15 cellular contexts compared by ENCODE assay signal in the genomic region with DNA sequence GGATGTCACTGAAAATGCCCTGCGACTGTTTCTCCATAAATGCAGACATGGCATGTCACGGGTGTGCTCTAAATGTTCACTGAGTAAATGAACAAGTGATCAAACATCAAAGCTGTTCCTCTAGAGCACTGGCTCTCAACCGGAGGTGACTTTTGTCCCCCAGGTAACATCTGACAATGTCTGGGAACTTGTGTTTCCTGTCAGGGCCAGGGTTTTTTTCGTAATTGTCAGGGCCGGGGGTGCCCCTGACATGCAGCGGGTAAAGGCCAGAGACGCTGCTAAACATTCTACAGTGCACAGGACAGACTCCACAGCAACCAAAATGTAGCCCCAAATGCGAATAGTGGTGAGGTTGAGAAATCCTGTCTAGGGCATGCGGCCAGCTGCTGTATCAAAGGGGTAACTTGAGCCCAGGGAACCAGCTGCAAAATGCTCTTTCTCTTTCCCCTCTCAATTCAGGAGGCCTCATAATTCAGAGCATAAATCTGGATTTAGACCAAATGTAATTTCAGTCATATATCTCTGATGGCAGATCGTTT. TPM values are rescaled to one million over a fixed set of nuclear protein-coding genes. Genes with fewer than 3 reads are reported as not detected.
A peak's percentile ranks its signal among the peaks of the same experiment; 100 is the strongest.
DNase-seq lines count a peak whose midpoint lies in the region; ATAC-seq, FAIRE-seq and TF ChIP-seq lines count a peak whose summit lies in the region.
"Had no signal": no experiment of that assay in that cellular context is flagged by ENCODE, and none has a peak within 500 bp of the region (broad histone marks: within the 10 kb centered on the region; RNA-seq: fewer than 3 reads in every experiment).

No MANE protein-coding gene starts in this region.

- 70% methylated on average over 5 of the region's 10 CpGs; no CpG with 5 or more reads in 1 of the 2 experiments for WGBS in IMR-90 (ENCODE audit: extremely low coverage in 2 of 2, insufficient read length in 1 of 2), 2 experiments
- 57 to 80% methylated on average over 5 to 10 of the region's 10 CpGs for WGBS in transverse colon (ENCODE audit: low coverage in 1 of 2), 2 donors

- H3K27me3 ChIP-seq in IMR-90 (ENCODE audit: control insufficient read depth, insufficient read depth, low read length), result no peaks in the 10 kb centered on the region
- H3K27me3 ChIP-seq in bronchial epithelial cell (ENCODE audit: control insufficient read depth, insufficient read depth, low read length), result no peaks in the 10 kb centered on the region
- no peaks in the 10 kb centered on the region for H3K27me3 ChIP-seq in transverse colon
- H3K27me3 ChIP-seq: foreskin keratinocyte had no signal

- H4K5ac ChIP-seq in IMR-90 (ENCODE audit: low read depth, low read length), result no peak overlapping the region

- POLR2A ChIA-PET in IMR-90 (lab: Charles Lee; ENCODE audit: unreplicated experiment), result no interaction called here

- H2BK120ac ChIP-seq in IMR-90 (ENCODE audit: low read depth, low read length), result no peak overlapping the region

- H4K91ac ChIP-seq in IMR-90 (ENCODE audit: insufficient read depth, low read depth, low read length), result no peak overlapping the region

- H3K4me3 ChIP-seq in IMR-90 (ENCODE audit: insufficient read depth, low read depth, low read length), result no peak overlapping the region
- no peak overlapping the region for H3K4me3 ChIP-seq in bronchial epithelial cell (ENCODE audit: low read depth, low read length)
- H3K4me3 ChIP-seq in transverse colon, result no peak overlapping the region

- no peak overlapping the region for H2AFZ ChIP-seq in IMR-90 (replicated peaks; ENCODE audit: low read length, poor library complexity)
- H2AFZ ChIP-seq: parathyroid adenoma had no signal

- dilution Hi-C loops in IMR-90 (cut with HindIII; ENCODE audit: low sequenced_read_pairs, unreplicated experiment), result no loop called here

- no peak overlapping the region for H3K18ac ChIP-seq in IMR-90 (ENCODE audit: low read depth, low read length)

- no peak overlapping the region for H3K27ac Mint-ChIP-seq in T-helper 2 cell treated with Interferon-gamma antibody and Interleukin-4, amounts not matched to agents 5 μg/mL and 100 μg/mL, for 36 hours
- no peak overlapping the region for H3K27ac Mint-ChIP-seq in neural crest cell (ENCODE audit: unreplicated experiment)

- CTCF ChIA-PET in IMR-90 (lab: Yijun Ruan, JAX), result no interaction called here

- H2BK15ac ChIP-seq in IMR-90 (ENCODE audit: low read depth, low read length), result no peak overlapping the region

- H3K27me3 Mint-ChIP-seq in T-helper 2 cell treated with Interferon-gamma antibody and Interleukin-4, amounts not matched to agents 5 μg/mL and 100 μg/mL, for 36 hours (ENCODE audit: low read depth), result no peaks in the 10 kb centered on the region
- H3K27me3 Mint-ChIP-seq in neural crest cell (ENCODE audit: low read depth), result no peaks in the 10 kb centered on the region

- no peak for TF ChIP-seq RAD21 in IMR-90 (IDR thresholded peaks at IDR 0.05; ENCODE audit: low read length)

- H3K23ac ChIP-seq in IMR-90 (ENCODE audit: low read depth, low read length), result no peak overlapping the region

- TF ChIP-seq POLR2A in IMR-90 (IDR thresholded peaks at IDR 0.05; ENCODE audit: low read depth, low read length) (no peak), transverse colon (IDR thresholded peaks at IDR 0.05) (no peak)

- H4K8ac ChIP-seq in IMR-90 (ENCODE audit: low read depth in 2 of 2, low read length in 2 of 2), result no peak overlapping the region

- H3K36me3 Mint-ChIP-seq in T-helper 2 cell treated with Interferon-gamma antibody and Interleukin-4, amounts not matched to agents 5 μg/mL and 100 μg/mL, for 36 hours (ENCODE audit: low read depth), result no peaks in the 10 kb centered on the region
- no peaks in the 10 kb centered on the region for H3K36me3 Mint-ChIP-seq in neural crest cell (ENCODE audit: low read depth)

- H3K4me1 ChIP-seq in IMR-90 (ENCODE audit: control insufficient read depth, insufficient read depth, low read length), result peaks cover 2% of the 10 kb centered on the region
- peaks cover 6 to 19% (median 14%) of the 10 kb centered on the region in 4 donors for H3K4me1 ChIP-seq in transverse colon

- H3K79me1 ChIP-seq in IMR-90 (ENCODE audit: low read depth in 1 of 2, low read length in 2 of 2), result peaks cover 0 to 12% of the 10 kb centered on the region in 2 experiments; a peak in 1 of 4 replicates

- in situ Hi-C loops in IMR-90 (cut with MboI; ENCODE audit: low sequenced_read_pairs), result no loop called here
- in situ Hi-C loops in transverse colon (cut with MboI; ENCODE audit: low pct_ligation_motif_present in 1 of 4, low pct_unique_long_range_greater_than_20kb in 1 of 4, low sequenced_read_pairs in 3 of 4), result loop anchor here (10.0 to 25.0 kb wide), 2 partner anchors 194 to 337 kb away; no protein-coding TSS in a partner anchor

- intact Hi-C loops in IMR-90 (cut with micrococcal nuclease) (no loop called here), transverse colon (cut with DNase I; ENCODE audit: low total_unique reads) (no loop called here)

- H3K27ac ChIP-seq in IMR-90 (ENCODE audit: insufficient read depth, low read length), result no peak overlapping the region
- no peak overlapping the region for H3K27ac ChIP-seq in transverse colon
- H3K27ac ChIP-seq: foreskin keratinocyte, parathyroid adenoma had no signal

- H3K14ac ChIP-seq in IMR-90 (replicated peaks; ENCODE audit: low read depth, low read length), result no peak overlapping the region

- H3K36me3 ChIP-seq in IMR-90 (ENCODE audit: control insufficient read depth, insufficient read depth, low read length), result no peaks in the 10 kb centered on the region
- no peaks in the 10 kb centered on the region for H3K36me3 ChIP-seq in bronchial epithelial cell (ENCODE audit: control insufficient read depth, insufficient read depth, low read length)
- no peaks in the 10 kb centered on the region for H3K36me3 ChIP-seq in transverse colon

- no peak for TF ChIP-seq EP300 in transverse colon (IDR thresholded peaks at IDR 0.05; ENCODE audit: low read depth)

- H4K20me1 ChIP-seq in IMR-90 (ENCODE audit: insufficient read depth, low read length), result no peaks in the 10 kb centered on the region; the same call in 1 of the 2 replicates

- ATAC-seq in IMR-90 (ENCODE audit: low read depth), result no peak
- no peak for ATAC-seq in GM21528 (IDR thresholded peaks at IDR 0.05; ENCODE audit: low FRiP score, unreplicated experiment)
- no peak for ATAC-seq in HG02763 (IDR thresholded peaks at IDR 0.05; ENCODE audit: unreplicated experiment)
- ATAC-seq: foreskin keratinocyte had no signal

- no peak overlapping the region for H2AK5ac ChIP-seq in IMR-90 (ENCODE audit: low read depth, low read length)

- no peak overlapping the region for H2BK5ac ChIP-seq in IMR-90 (ENCODE audit: low read depth, low read length, poor library complexity, severe bottlenecking)

- no peak overlapping the region for H3K56ac ChIP-seq in IMR-90 (ENCODE audit: extremely low read depth, insufficient read depth, low read length)

- H3K4ac ChIP-seq in IMR-90 (ENCODE audit: low read depth, low read length), result no peak overlapping the region

- peak overlapping the region; percentile 15 for H3K4me3 Mint-ChIP-seq in T-helper 2 cell treated with Interferon-gamma antibody and Interleukin-4, amounts not matched to agents 5 μg/mL and 100 μg/mL, for 36 hours
- peak overlapping the region; percentile 98 for H3K4me3 Mint-ChIP-seq in neural crest cell

- H3K4me1 Mint-ChIP-seq in T-helper 2 cell treated with Interferon-gamma antibody and Interleukin-4, amounts not matched to agents 5 μg/mL and 100 μg/mL, for 36 hours (ENCODE audit: low read depth), result peaks cover 16% of the 10 kb centered on the region
- H3K4me1 Mint-ChIP-seq in neural crest cell, result peaks cover 32% of the 10 kb centered on the region

- peak; percentile 36 for FAIRE-seq in bronchial epithelial cell (lab: Jason Lieb, UNC)

- 0 out of 2 replicates have a peak, but pooled peaks cover 5% of the 10 kb centered on the region for H3K9me1 ChIP-seq in IMR-90 (ENCODE audit: insufficient read depth, low read length)

- TF ChIP-seq CTCF in IMR-90 (conservative IDR thresholded peaks at IDR 0.05; ENCODE audit: low read depth, low read length), result no peak
- TF ChIP-seq CTCF in bronchial epithelial cell (IDR thresholded peaks at IDR 0.05; ENCODE audit: insufficient read depth, low read length, severe bottlenecking), result no peak
- TF ChIP-seq CTCF in neural crest cell (conservative IDR thresholded peaks at IDR 0.05), result no peak
- TF ChIP-seq CTCF in transverse colon (IDR thresholded peaks at IDR 0.05), result no peak

- H3K9ac ChIP-seq in IMR-90 (ENCODE audit: low read depth, low read length), result no peak overlapping the region
- H3K9ac ChIP-seq: parathyroid adenoma had no signal

- H3K9me3 Mint-ChIP-seq in T-helper 2 cell treated with Interferon-gamma antibody and Interleukin-4, amounts not matched to agents 5 μg/mL and 100 μg/mL, for 36 hours, result no peaks in the 10 kb centered on the region
- no peaks in the 10 kb centered on the region for H3K9me3 Mint-ChIP-seq in neural crest cell

- H3K9me3 ChIP-seq in IMR-90 (ENCODE audit: control insufficient read depth, insufficient read depth, low read length), result no peaks in the 10 kb centered on the region
- no peaks in the 10 kb centered on the region for H3K9me3 ChIP-seq in transverse colon

- no peak for DNase-seq in T-helper 2 cell treated with Interferon-gamma antibody and Interleukin-4, amounts not matched to agents 5 μg/mL and 100 μg/mL, for 36 hours (ENCODE audit: low spot score)
- DNase-seq in T-helper 2 cell (no peak), IMR-90 (peak; percentile 60), bronchial epithelial cell (ENCODE audit: low read depth) (no peak), neural crest cell (ENCODE audit: low read depth, low spot score) (no peak), transverse colon (no peak)
- DNase-seq: ACHN; foreskin keratinocyte; mesendoderm; stimulated activated CD4-positive, alpha-beta T cell treated with anti-CD3 and anti-CD28 coated beads, Interleukin-12 subunit alpha, Interleukin-12 subunit beta, amount 100 ng/mL, for 4 hours had no signal

- no TSS peak for BruUV-seq in IMR-90 (replicated peaks; lab: Mats Ljungman, UMichigan)

- H2BK20ac ChIP-seq in IMR-90 (ENCODE audit: low read depth, low read length), result no peak overlapping the region

- H2AK9ac ChIP-seq in IMR-90 (replicated peaks; ENCODE audit: low read depth, low read length, poor library complexity), result no peak overlapping the region

- H3K4me2 ChIP-seq in IMR-90 (ENCODE audit: low read depth, low read length), result no peak overlapping the region; the same call in 1 of the 2 replicates

RNA-seq across cellular contexts. Expression of gene ALDH4A1, which starts 2.0 kb away (rescaled TPM):
- 8.6 TPM in 2 replicates for total RNA-seq in IMR-90 (2012; rRNA removed)
- polyA plus RNA-seq in IMR-90 (2012; rRNA removed), result 21.1 and 23.0 TPM in 2 replicates
- 12.1 and 21.4 TPM in 2 replicates for polyA plus RNA-seq in IMR-90 (2012; cell fraction: cytosol; rRNA removed)
- 16.8 and 36.6 TPM in 2 replicates for polyA plus RNA-seq in IMR-90 (2012; cell fraction: nucleus; rRNA removed; ENCODE audit: low replicate concordance)
- 15.8 and 30.6 TPM in 2 replicates for total RNA-seq in bronchial epithelial cell
- 18.4 and 19.5 TPM in 2 replicates for total RNA-seq in neural crest cell
- 1 to 10 TPM; 3.8 to 6.0 (median 4.8) TPM for total RNA-seq in transverse colon

RNA-seq across cellular contexts. Expression of gene TAS1R2, which starts 40.9 kb away (rescaled TPM):
- total RNA-seq in IMR-90 (2012; rRNA removed) (not detected in 2 replicates), bronchial epithelial cell (not detected in 2 replicates), neural crest cell (not detected in 2 replicates), transverse colon (not detected)
- polyA plus RNA-seq in IMR-90 (2012; rRNA removed), result not detected in 2 replicates
- polyA plus RNA-seq in IMR-90 (2012; cell fraction: cytosol; rRNA removed), result not detected in 2 replicates
- not detected in 2 replicates for polyA plus RNA-seq in IMR-90 (2012; cell fraction: nucleus; rRNA removed; ENCODE audit: low replicate concordance)
- total RNA-seq: dermis microvascular lymphatic vessel endothelial cell, foreskin keratinocyte, MCF 10A had no signal
- polyA plus RNA-seq: foreskin keratinocyte had no signal

RNA-seq across cellular contexts. Expression of gene IFFO2, which starts 56.1 kb away (rescaled TPM):
- total RNA-seq in IMR-90 (2012; rRNA removed), result 13.6 and 14.5 TPM in 2 replicates
- polyA plus RNA-seq in IMR-90 (2012; rRNA removed), result 18.1 and 18.2 TPM in 2 replicates
- 14.9 and 25.2 TPM in 2 replicates for polyA plus RNA-seq in IMR-90 (2012; cell fraction: cytosol; rRNA removed)
- 20.2 and 32.8 TPM in 2 replicates for polyA plus RNA-seq in IMR-90 (2012; cell fraction: nucleus; rRNA removed; ENCODE audit: low replicate concordance)
- 11.8 and 26.0 TPM in 2 replicates for total RNA-seq in bronchial epithelial cell
- total RNA-seq in neural crest cell, result 9.8 and 9.9 TPM in 2 replicates
- 100 to 1,000 TPM in 1 of 4 donors, 10 to 100 TPM in 2, 1 to 10 TPM in 1; 5.0 to 145 (median 13.6) TPM for total RNA-seq in transverse colon
